In the genomic region with DNA sequence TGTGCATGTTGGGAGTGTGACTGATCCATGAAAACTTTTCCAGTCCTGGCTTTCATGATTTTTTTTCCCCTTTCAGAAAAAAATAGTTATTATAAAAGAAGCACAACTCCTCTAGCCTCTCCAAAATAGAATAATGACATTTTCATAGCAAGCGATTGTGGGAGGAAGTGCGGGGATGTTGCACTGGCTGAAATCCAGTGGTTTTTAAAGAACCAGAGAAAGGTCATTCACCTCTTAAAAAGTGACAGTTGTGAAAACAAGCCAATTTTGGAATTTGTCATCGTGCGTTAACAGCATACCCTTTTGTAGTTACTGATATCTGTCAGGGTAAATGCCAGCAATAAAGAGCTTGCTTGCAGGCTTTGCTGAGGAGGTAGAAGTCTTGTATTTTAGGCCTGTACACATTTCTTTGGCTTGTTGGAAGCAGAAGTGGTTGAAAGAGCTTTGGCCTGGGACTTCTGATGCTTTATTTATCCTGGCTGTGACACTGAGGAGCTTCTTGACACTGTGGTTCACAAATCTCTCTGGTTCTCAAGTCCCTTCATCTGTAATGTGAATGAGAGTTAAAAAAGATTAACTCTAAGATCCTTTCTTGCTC, we compare ENCODE assay signal across 1 cellular context.
TF ChIP-seq lines count a peak whose summit lies in the region.

No MANE protein-coding gene starts in this region.

TF ChIP-seq in GM23338, 12 proteins besides CTCF, POLR2A, EP300 and RAD21 (continued from another document):
- TF ChIP-seq ZNF462 (CRISPR knock-in tag; IDR thresholded peaks at IDR 0.05) (no peak), EZH2phosphoT487 (IDR thresholded peaks at IDR 0.05; ENCODE audit: unreplicated experiment) (no peak), POLR2AphosphoS5 (IDR thresholded peaks at IDR 0.05; ENCODE audit: low read depth) (no peak), CREB1 (CRISPR knock-in tag; IDR thresholded peaks at IDR 0.05; ENCODE audit: low read depth) (no peak)
- TF ChIP-seq, protein P1, sequence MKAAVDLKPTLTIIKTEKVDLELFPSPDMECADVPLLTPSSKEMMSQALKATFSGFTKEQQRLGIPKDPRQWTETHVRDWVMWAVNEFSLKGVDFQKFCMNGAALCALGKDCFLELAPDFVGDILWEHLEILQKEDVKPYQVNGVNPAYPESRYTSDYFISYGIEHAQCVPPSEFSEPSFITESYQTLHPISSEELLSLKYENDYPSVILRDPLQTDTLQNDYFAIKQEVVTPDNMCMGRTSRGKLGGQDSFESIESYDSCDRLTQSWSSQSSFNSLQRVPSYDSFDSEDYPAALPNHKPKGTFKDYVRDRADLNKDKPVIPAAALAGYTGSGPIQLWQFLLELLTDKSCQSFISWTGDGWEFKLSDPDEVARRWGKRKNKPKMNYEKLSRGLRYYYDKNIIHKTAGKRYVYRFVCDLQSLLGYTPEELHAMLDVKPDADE (IDR thresholded peaks at IDR 0.05): no peak
TF ChIP-seq in GM23338: peak in this region for 0.
